Comparison of ENCODE assay signal across 2 cellular contexts in the genomic region with DNA sequence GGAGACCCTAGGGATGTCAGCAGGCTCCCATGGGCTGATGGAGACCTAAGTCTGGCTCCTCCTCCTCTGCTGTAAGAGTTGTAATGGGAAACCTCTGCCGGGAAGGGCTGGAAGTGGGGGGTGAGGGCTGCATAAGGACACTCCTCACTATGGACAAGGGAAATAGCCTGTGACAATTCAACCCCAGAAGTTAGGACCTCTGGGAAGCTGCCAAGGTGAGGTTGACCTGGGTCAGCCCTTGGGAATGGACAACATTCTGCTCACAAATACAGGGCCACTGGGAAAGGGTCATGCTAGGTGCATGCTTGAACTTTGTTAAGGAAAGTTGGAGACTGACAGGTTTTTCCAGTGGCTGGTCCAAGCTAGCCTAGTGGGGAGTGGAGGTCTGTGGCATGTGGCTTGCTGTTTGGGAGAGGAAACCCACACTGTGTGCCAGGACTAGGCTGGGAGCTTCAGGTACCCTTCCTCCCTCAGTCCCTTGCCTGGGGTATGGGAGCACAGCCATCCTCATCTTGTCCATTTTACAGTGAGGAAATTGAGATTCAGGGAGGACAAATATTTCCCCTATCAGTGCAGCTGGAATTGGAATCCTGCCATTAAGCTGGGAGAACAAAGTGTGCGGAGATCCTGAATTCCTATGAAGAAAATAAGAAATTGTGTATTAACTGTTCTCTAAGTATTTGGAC.
TF ChIP-seq lines count a peak whose summit lies in the region.

No MANE protein-coding gene starts in this region.

TF ChIP-seq in liver, 16 proteins besides CTCF, POLR2A, EP300 and RAD21 (continued from another document):
- TF ChIP-seq ZBTB33 (IDR thresholded peaks at IDR 0.05): no peak
- TF ChIP-seq TAF1 (conservative IDR thresholded peaks at IDR 0.05): no peak
- TF ChIP-seq MAX (IDR thresholded peaks at IDR 0.05): peak; percentile 83
- TF ChIP-seq, protein P1, sequence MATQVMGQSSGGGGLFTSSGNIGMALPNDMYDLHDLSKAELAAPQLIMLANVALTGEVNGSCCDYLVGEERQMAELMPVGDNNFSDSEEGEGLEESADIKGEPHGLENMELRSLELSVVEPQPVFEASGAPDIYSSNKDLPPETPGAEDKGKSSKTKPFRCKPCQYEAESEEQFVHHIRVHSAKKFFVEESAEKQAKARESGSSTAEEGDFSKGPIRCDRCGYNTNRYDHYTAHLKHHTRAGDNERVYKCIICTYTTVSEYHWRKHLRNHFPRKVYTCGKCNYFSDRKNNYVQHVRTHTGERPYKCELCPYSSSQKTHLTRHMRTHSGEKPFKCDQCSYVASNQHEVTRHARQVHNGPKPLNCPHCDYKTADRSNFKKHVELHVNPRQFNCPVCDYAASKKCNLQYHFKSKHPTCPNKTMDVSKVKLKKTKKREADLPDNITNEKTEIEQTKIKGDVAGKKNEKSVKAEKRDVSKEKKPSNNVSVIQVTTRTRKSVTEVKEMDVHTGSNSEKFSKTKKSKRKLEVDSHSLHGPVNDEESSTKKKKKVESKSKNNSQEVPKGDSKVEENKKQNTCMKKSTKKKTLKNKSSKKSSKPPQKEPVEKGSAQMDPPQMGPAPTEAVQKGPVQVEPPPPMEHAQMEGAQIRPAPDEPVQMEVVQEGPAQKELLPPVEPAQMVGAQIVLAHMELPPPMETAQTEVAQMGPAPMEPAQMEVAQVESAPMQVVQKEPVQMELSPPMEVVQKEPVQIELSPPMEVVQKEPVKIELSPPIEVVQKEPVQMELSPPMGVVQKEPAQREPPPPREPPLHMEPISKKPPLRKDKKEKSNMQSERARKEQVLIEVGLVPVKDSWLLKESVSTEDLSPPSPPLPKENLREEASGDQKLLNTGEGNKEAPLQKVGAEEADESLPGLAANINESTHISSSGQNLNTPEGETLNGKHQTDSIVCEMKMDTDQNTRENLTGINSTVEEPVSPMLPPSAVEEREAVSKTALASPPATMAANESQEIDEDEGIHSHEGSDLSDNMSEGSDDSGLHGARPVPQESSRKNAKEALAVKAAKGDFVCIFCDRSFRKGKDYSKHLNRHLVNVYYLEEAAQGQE (IDR thresholded peaks at IDR 0.05): no peak
- TF ChIP-seq YY1 (IDR thresholded peaks at IDR 0.05): peak; percentile 58

TF ChIP-seq in HepG2, 621 proteins besides CTCF, POLR2A, EP300 and RAD21 (continued from another document):
- TF ChIP-seq, protein P2, sequence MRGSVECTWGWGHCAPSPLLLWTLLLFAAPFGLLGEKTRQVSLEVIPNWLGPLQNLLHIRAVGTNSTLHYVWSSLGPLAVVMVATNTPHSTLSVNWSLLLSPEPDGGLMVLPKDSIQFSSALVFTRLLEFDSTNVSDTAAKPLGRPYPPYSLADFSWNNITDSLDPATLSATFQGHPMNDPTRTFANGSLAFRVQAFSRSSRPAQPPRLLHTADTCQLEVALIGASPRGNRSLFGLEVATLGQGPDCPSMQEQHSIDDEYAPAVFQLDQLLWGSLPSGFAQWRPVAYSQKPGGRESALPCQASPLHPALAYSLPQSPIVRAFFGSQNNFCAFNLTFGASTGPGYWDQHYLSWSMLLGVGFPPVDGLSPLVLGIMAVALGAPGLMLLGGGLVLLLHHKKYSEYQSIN (CRISPR knock-in tag; IDR thresholded peaks at IDR 0.05; ENCODE audit: borderline replicate concordance): no peak
- TF ChIP-seq KMT2B (CRISPR knock-in tag; IDR thresholded peaks at IDR 0.05) (no peak), SP1 (IDR thresholded peaks at IDR 0.05) (no peak), SP1 (CRISPR knock-in tag; IDR thresholded peaks at IDR 0.05) (no peak), ZFP37 (CRISPR knock-in tag; IDR thresholded peaks at IDR 0.05; ENCODE audit: borderline replicate concordance) (no peak), KLF12 (CRISPR knock-in tag; IDR thresholded peaks at IDR 0.05; ENCODE audit: borderline replicate concordance) (no peak), ZNF775 (CRISPR knock-in tag; IDR thresholded peaks at IDR 0.05; ENCODE audit: borderline replicate concordance) (no peak), ZNF343 (CRISPR knock-in tag; IDR thresholded peaks at IDR 0.05) (no peak), ZNF12 (CRISPR knock-in tag; IDR thresholded peaks at IDR 0.05) (no peak), ZNF138 (CRISPR knock-in tag; IDR thresholded peaks at IDR 0.05; ENCODE audit: low read depth) (no peak), NFAT5 (CRISPR knock-in tag; IDR thresholded peaks at IDR 0.05) (no peak)
- TF ChIP-seq, protein P3, sequence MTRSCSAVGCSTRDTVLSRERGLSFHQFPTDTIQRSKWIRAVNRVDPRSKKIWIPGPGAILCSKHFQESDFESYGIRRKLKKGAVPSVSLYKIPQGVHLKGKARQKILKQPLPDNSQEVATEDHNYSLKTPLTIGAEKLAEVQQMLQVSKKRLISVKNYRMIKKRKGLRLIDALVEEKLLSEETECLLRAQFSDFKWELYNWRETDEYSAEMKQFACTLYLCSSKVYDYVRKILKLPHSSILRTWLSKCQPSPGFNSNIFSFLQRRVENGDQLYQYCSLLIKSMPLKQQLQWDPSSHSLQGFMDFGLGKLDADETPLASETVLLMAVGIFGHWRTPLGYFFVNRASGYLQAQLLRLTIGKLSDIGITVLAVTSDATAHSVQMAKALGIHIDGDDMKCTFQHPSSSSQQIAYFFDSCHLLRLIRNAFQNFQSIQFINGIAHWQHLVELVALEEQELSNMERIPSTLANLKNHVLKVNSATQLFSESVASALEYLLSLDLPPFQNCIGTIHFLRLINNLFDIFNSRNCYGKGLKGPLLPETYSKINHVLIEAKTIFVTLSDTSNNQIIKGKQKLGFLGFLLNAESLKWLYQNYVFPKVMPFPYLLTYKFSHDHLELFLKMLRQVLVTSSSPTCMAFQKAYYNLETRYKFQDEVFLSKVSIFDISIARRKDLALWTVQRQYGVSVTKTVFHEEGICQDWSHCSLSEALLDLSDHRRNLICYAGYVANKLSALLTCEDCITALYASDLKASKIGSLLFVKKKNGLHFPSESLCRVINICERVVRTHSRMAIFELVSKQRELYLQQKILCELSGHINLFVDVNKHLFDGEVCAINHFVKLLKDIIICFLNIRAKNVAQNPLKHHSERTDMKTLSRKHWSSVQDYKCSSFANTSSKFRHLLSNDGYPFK (CRISPR knock-in tag; IDR thresholded peaks at IDR 0.05; ENCODE audit: borderline replicate concordance): no peak
